Comparison of ENCODE assay signal across 13 cellular contexts in genomic region chr1:192907545-192908243, GRCh38.
DNase-seq lines count a peak whose midpoint lies in the region; ATAC-seq and TF ChIP-seq lines count a peak whose summit lies in the region.
"Had no signal": no experiment of that assay in that cellular context is flagged by ENCODE, and none has a peak within 500 bp of the region (broad histone marks: within the 10 kb centered on the region; RNA-seq: fewer than 3 reads in every experiment).

No MANE protein-coding gene starts in this region.

- no peak for TF ChIP-seq CTCF in hepatocyte (IDR thresholded peaks at IDR 0.05; ENCODE audit: poor library complexity)

- 85% methylated on average over 2 of the region's 2 CpGs for WGBS in hepatocyte (ENCODE audit: low lambda C conversion rate, missing lambda C conversion rate)

- H3K27me3 ChIP-seq in ACC112 (ENCODE audit: insufficient read depth, low read length) = no peaks in the 10 kb centered on the region
- no peaks in the 10 kb centered on the region for H3K27me3 ChIP-seq in hepatocyte
- H3K27me3 ChIP-seq: gastrocnemius medialis, vagina had no signal

- no peaks in the 10 kb centered on the region for H4K20me1 ChIP-seq in hepatocyte (ENCODE audit: insufficient read depth, poor library complexity, severe bottlenecking)

- H3K9me3 ChIP-seq in hepatocyte (ENCODE audit: low read depth) = no peaks in the 10 kb centered on the region
- H3K9me3 ChIP-seq: gastrocnemius medialis, vagina had no signal

- DNase-seq in SIG-M5 (lab: John Stamatoyannopoulos, UW) (peak; percentile 44), hepatocyte (ENCODE audit: low spot score) (peak; percentile 17), NCI-H2081 (lab: John Stamatoyannopoulos, UW) (no peak), globus pallidus (ENCODE audit: low spot score) (no peak), NCI-H1694 (lab: John Stamatoyannopoulos, UW) (no peak)
- DNase-seq: activated naive CD8-positive, alpha-beta T cell treated with anti-CD3 and anti-CD28 coated beads, Interleukin-2, amount 10 ng/mL, durations not matched to agents 7 days and 5 days; gastrocnemius medialis; NCI-H69; stimulated activated CD4-positive, alpha-beta T cell treated with anti-CD3 and anti-CD28 coated beads, Interleukin-4, amount 100 ng/mL, for 1 hour had no signal

- H2AFZ ChIP-seq in ACC112 (ENCODE audit: low read length, unreplicated experiment) (peak overlapping the region; percentile 20), hepatocyte (no peak overlapping the region)

- no peaks in the 10 kb centered on the region for H3K9me2 ChIP-seq in hepatocyte (replicated peaks; ENCODE audit: insufficient read depth)

- peak; percentile 48 for ATAC-seq in HG02571 (IDR thresholded peaks at IDR 0.05; ENCODE audit: unreplicated experiment)
- no peak for ATAC-seq in GM21737 (IDR thresholded peaks at IDR 0.05; ENCODE audit: unreplicated experiment)
- ATAC-seq: gastrocnemius medialis had no signal

- peaks cover 51% of the 10 kb centered on the region for H3K4me1 ChIP-seq in ACC112 (ENCODE audit: control insufficient read depth, insufficient read depth, low read length, unreplicated experiment)
- no peaks in the 10 kb centered on the region for H3K4me1 ChIP-seq in hepatocyte (ENCODE audit: insufficient read depth)
- H3K4me1 ChIP-seq: vagina had no signal

- no peaks in the 10 kb centered on the region for H3K36me3 ChIP-seq in ACC112 (ENCODE audit: insufficient read depth, low read length)
- no peaks in the 10 kb centered on the region for H3K36me3 ChIP-seq in hepatocyte (replicated peaks; ENCODE audit: insufficient read depth, low read depth)
- H3K36me3 ChIP-seq: gastrocnemius medialis, vagina had no signal

- peak overlapping the region; percentile 96 for H3K27ac ChIP-seq in ACC112 (ENCODE audit: low read depth, low read length)
- H3K27ac ChIP-seq in hepatocyte = peak overlapping the region; percentile 80
- H3K27ac ChIP-seq: gastrocnemius medialis, vagina had no signal

- H3K4me3 ChIP-seq in ACC112 (ENCODE audit: low read depth, low read length) (peak overlapping the region; percentile 3; the same call in 1 of the 2 replicates), hepatocyte (no peak overlapping the region)
- H3K4me3 ChIP-seq: gastrocnemius medialis, vagina had no signal

- no peak overlapping the region for H3K4me2 ChIP-seq in hepatocyte

- H3K79me2 ChIP-seq in ACC112 (ENCODE audit: control insufficient read depth, insufficient read depth, low read length, unreplicated experiment) = no peaks in the 10 kb centered on the region
- H3K79me2 ChIP-seq in hepatocyte = no peaks in the 10 kb centered on the region

Comparison
In these comparisons a context has a peak if more than half of its experiments do, and no peak if none do; other contexts are left out.
1. DNase-seq: peak in SIG-M5 (single experiment) and hepatocyte (single experiment); none in NCI-H2081 (0 of 2), globus pallidus (single experiment) and NCI-H1694 (single experiment).